Comparison of ENCODE assay signal across 34 cellular contexts in the genomic region with DNA sequence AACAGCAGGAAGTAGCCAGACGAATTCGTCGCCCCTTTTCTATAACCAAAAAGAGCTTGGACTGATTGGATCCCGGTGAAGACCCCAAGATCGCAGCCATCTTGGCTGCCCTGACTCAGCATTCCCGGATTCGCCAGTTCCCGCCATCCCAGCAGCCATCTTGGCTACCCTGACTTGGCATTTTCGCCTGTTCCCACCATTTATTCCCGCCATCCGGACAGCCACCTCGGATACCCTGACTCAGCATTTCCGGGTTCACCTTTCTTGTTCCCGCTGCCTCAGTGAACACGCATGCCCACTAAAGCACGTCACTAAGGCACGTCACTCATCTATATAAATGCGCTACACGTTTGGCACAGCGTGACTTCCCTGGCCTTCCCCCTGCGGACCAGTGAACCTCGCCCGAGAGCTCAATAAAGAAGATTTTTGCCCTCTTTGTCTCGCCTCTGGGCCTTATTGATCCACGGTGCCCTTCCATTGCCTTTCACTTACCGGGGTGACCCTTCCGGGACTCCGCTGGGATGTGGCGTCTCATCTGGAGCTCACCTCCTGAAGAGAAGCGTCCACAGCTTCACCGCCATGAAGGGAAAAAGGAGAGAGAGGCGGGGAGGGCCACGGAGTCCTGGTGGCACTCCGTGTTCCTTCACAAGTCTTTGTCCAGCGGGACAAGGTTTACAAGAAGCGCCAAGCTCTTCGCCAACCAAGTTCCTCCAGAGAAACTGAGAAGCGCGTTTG. TPM values are rescaled to one million over a fixed set of nuclear protein-coding genes. Genes with fewer than 3 reads are reported as not detected.
DNase-seq lines count a peak whose midpoint lies in the region; ATAC-seq and TF ChIP-seq lines count a peak whose summit lies in the region.
"Had no signal": no experiment of that assay in that cellular context is flagged by ENCODE, and none has a peak within 500 bp of the region (broad histone marks: within the 10 kb centered on the region; RNA-seq: fewer than 3 reads in every experiment).

No MANE protein-coding gene starts in this region.

- peak overlapping the region; percentile 14 for H3K4me3 Mint-ChIP-seq in activated T-cell treated with anti-CD3 and anti-CD28 coated beads, Interleukin-2, amount 50 U/mL, for 4 hours
- no peak overlapping the region for H3K4me3 Mint-ChIP-seq in osteocyte (ENCODE audit: unreplicated experiment)
- H3K4me3 Mint-ChIP-seq: activated naive CD8-positive, alpha-beta T cell treated with anti-CD3 and anti-CD28 coated beads, Interleukin-2, amount 10 ng/mL, durations not matched to agents 7 days and 5 days; CD4-positive, alpha-beta T cell; endodermal cell; stimulated activated naive CD8-positive, alpha-beta T cell treated with anti-CD3 and anti-CD28 coated beads, Interleukin-15, amount 100 ng/mL, for 72 hours had no signal

- peaks cover 9% of the 10 kb centered on the region for H3K27me3 Mint-ChIP-seq in activated T-cell treated with anti-CD3 and anti-CD28 coated beads, Interleukin-2, amount 50 U/mL, for 4 hours (ENCODE audit: low read depth)
- no peaks in the 10 kb centered on the region for H3K27me3 Mint-ChIP-seq in osteocyte (ENCODE audit: unreplicated experiment)

- no peaks in the 10 kb centered on the region for H3K36me3 Mint-ChIP-seq in activated T-cell treated with anti-CD3 and anti-CD28 coated beads, Interleukin-2, amount 50 U/mL, for 4 hours (ENCODE audit: insufficient read depth)
- no peaks in the 10 kb centered on the region for H3K36me3 Mint-ChIP-seq in osteocyte (ENCODE audit: unreplicated experiment)
- H3K36me3 Mint-ChIP-seq: activated naive CD8-positive, alpha-beta T cell treated with anti-CD3 and anti-CD28 coated beads, Interleukin-2, amount 10 ng/mL, durations not matched to agents 7 days and 5 days; T-cell had no signal

- no peak overlapping the region for H3K27ac ChIP-seq in RWPE1
- H3K27ac ChIP-seq: heart left ventricle, sigmoid colon, WERI-Rb-1 had no signal

- POLR2A ChIA-PET in RWPE1 (lab: Yijun Ruan, JAX; ENCODE audit: low non-redundant PET): no interaction called here

- H3K27ac Mint-ChIP-seq in osteocyte (ENCODE audit: unreplicated experiment): no peak overlapping the region
- H3K27ac Mint-ChIP-seq: activated naive CD8-positive, alpha-beta T cell treated with anti-CD3 and anti-CD28 coated beads, Interleukin-2, amount 10 ng/mL, durations not matched to agents 7 days and 5 days; CD4-positive, alpha-beta T cell; endodermal cell; T-cell had no signal

- CTCF ChIA-PET in RWPE1 (lab: Yijun Ruan, JAX): no interaction called here

- peaks cover 3% of the 10 kb centered on the region for H3K9me3 Mint-ChIP-seq in activated T-cell treated with anti-CD3 and anti-CD28 coated beads, Interleukin-2, amount 50 U/mL, for 4 hours
- H3K9me3 Mint-ChIP-seq in osteocyte (ENCODE audit: unreplicated experiment): peaks cover 41% of the 10 kb centered on the region
- H3K9me3 Mint-ChIP-seq: CD4-positive, alpha-beta T cell had no signal

- DNase-seq in activated T-cell treated with anti-CD3 and anti-CD28 coated beads, Interleukin-2, amount 50 U/mL, for 4 hours: no peak
- DNase-seq in activated T-cell treated with anti-CD3 and anti-CD28 coated beads for 4 hours (no peak), HuH-7.5 (ENCODE audit: low spot score) (peak; percentile 16), NCI-H510A treated with DMSO at 0.1 percent for 48 hours (lab: John Stamatoyannopoulos, UW) (peak; percentile 68), osteocyte (ENCODE audit: extremely low spot score, unreplicated experiment) (peak; percentile 63), RWPE1 (ENCODE audit: low spot score) (no peak), HuH-7 (ENCODE audit: low spot score) (no peak), midbrain (lab: John Stamatoyannopoulos, UW) (no peak)
- DNase-seq: activated CD4-positive, alpha-beta T cell treated with anti-CD3 and anti-CD28 coated beads for 48 hours; activated gamma-delta T cell; activated naive CD8-positive, alpha-beta T cell treated with anti-CD3 and anti-CD28 coated beads, Interleukin-2, amount 10 ng/mL, durations not matched to agents 7 days and 5 days; AML-193; caudate nucleus; CD4-positive, alpha-beta T cell; dermis blood vessel endothelial cell; EL; endodermal cell; NCI-H2029 treated with DMSO at 0.1 percent for 48 hours; OCI-M1; sigmoid colon; stimulated activated CD4-positive, alpha-beta T cell treated with anti-CD3 and anti-CD28 coated beads, Interleukin-12 subunit alpha, Interleukin-12 subunit beta, amount 100 ng/mL, for 4 hours; stimulated activated CD4-positive, alpha-beta T cell treated with anti-CD3 and anti-CD28 coated beads, Interleukin-2, amount 100 ng/mL, for 48 hours; stimulated activated naive CD8-positive, alpha-beta T cell treated with anti-CD3 and anti-CD28 coated beads, Interleukin-15, amount 100 ng/mL, for 72 hours; T-cell; WERI-Rb-1 had no signal

- no peak for ATAC-seq in activated T-cell treated with anti-CD3 and anti-CD28 coated beads, Interleukin-2, amount 50 U/mL, for 4 hours
- ATAC-seq: esophagus mucosa; HCT116; heart left ventricle; left ventricle myocardium superior; stimulated activated naive CD8-positive, alpha-beta T cell treated with anti-CD3 and anti-CD28 coated beads, Interleukin-15, amount 100 ng/mL, for 72 hours; T-cell had no signal

- no peak for TF ChIP-seq CTCF in osteocyte (IDR thresholded peaks at IDR 0.05)
- no peak for TF ChIP-seq CTCF in RWPE1 (conservative IDR thresholded peaks at IDR 0.05; ENCODE audit: low read depth)

- no peaks in the 10 kb centered on the region for H3K4me1 Mint-ChIP-seq in activated T-cell treated with anti-CD3 and anti-CD28 coated beads, Interleukin-2, amount 50 U/mL, for 4 hours (ENCODE audit: low read depth)
- no peaks in the 10 kb centered on the region for H3K4me1 Mint-ChIP-seq in osteocyte (ENCODE audit: unreplicated experiment)
- H3K4me1 Mint-ChIP-seq: activated naive CD8-positive, alpha-beta T cell treated with anti-CD3 and anti-CD28 coated beads, Interleukin-2, amount 10 ng/mL, durations not matched to agents 7 days and 5 days; endodermal cell; stimulated activated naive CD8-positive, alpha-beta T cell treated with anti-CD3 and anti-CD28 coated beads, Interleukin-15, amount 100 ng/mL, for 72 hours; T-cell had no signal

RNA-seq across cellular contexts. Expression of a gene that starts 4.0 kb away (rescaled TPM):
- total RNA-seq in activated T-cell treated with anti-CD3 and anti-CD28 coated beads, Interleukin-2, amount 50 U/mL, for 4 hours: not detected
- total RNA-seq in osteocyte: not detected in 2 replicates
- total RNA-seq: A673; activated naive CD8-positive, alpha-beta T cell treated with anti-CD3 and anti-CD28 coated beads, Interleukin-2, amount 10 ng/mL, durations not matched to agents 7 days and 5 days; CD4-positive, alpha-beta T cell; dermis blood vessel endothelial cell; endodermal cell; esophagus mucosa; fibroblast of villous mesenchyme; heart left ventricle; left ventricle myocardium superior; mesenteric fat pad; myocyte; posterior vena cava; sigmoid colon; T-cell had no signal

RNA-seq across cellular contexts. Expression of a gene that starts 30.3 kb away (rescaled TPM):
- total RNA-seq in activated T-cell treated with anti-CD3 and anti-CD28 coated beads, Interleukin-2, amount 50 U/mL, for 4 hours: not detected
- not detected in 2 replicates for total RNA-seq in osteocyte
- total RNA-seq: A673; activated naive CD8-positive, alpha-beta T cell treated with anti-CD3 and anti-CD28 coated beads, Interleukin-2, amount 10 ng/mL, durations not matched to agents 7 days and 5 days; CD4-positive, alpha-beta T cell; dermis blood vessel endothelial cell; endodermal cell; esophagus mucosa; fibroblast of villous mesenchyme; heart left ventricle; left ventricle myocardium superior; mesenteric fat pad; myocyte; posterior vena cava; sigmoid colon; T-cell had no signal

RNA-seq across cellular contexts. Expression of a gene that starts 45.0 kb away (rescaled TPM):
- not detected for total RNA-seq in activated T-cell treated with anti-CD3 and anti-CD28 coated beads, Interleukin-2, amount 50 U/mL, for 4 hours
- total RNA-seq in osteocyte: not detected in 2 replicates
- total RNA-seq: A673; activated naive CD8-positive, alpha-beta T cell treated with anti-CD3 and anti-CD28 coated beads, Interleukin-2, amount 10 ng/mL, durations not matched to agents 7 days and 5 days; CD4-positive, alpha-beta T cell; dermis blood vessel endothelial cell; endodermal cell; esophagus mucosa; fibroblast of villous mesenchyme; heart left ventricle; left ventricle myocardium superior; mesenteric fat pad; myocyte; posterior vena cava; sigmoid colon; T-cell had no signal

RNA-seq across cellular contexts. Expression of a gene that starts 48.8 kb away (rescaled TPM):
- not detected for total RNA-seq in activated T-cell treated with anti-CD3 and anti-CD28 coated beads, Interleukin-2, amount 50 U/mL, for 4 hours
- total RNA-seq in osteocyte: not detected in 2 replicates
- total RNA-seq: A673; activated naive CD8-positive, alpha-beta T cell treated with anti-CD3 and anti-CD28 coated beads, Interleukin-2, amount 10 ng/mL, durations not matched to agents 7 days and 5 days; CD4-positive, alpha-beta T cell; dermis blood vessel endothelial cell; esophagus mucosa; fibroblast of villous mesenchyme; heart left ventricle; left ventricle myocardium superior; mesenteric fat pad; myocyte; posterior vena cava; sigmoid colon had no signal

RNA-seq across cellular contexts. Expression of a gene that starts 57.6 kb away (rescaled TPM):
- total RNA-seq in activated T-cell treated with anti-CD3 and anti-CD28 coated beads, Interleukin-2, amount 50 U/mL, for 4 hours: not detected
- total RNA-seq in osteocyte: not detected in 2 replicates
- total RNA-seq: A673; activated naive CD8-positive, alpha-beta T cell treated with anti-CD3 and anti-CD28 coated beads, Interleukin-2, amount 10 ng/mL, durations not matched to agents 7 days and 5 days; CD4-positive, alpha-beta T cell; dermis blood vessel endothelial cell; endodermal cell; esophagus mucosa; fibroblast of villous mesenchyme; heart left ventricle; left ventricle myocardium superior; mesenteric fat pad; myocyte; posterior vena cava; sigmoid colon; T-cell had no signal

Comparison
In these comparisons a context has a peak if more than half of its experiments do, and no peak if none do; other contexts are left out.
1. DNase-seq: peak in HuH-7.5 (single experiment), NCI-H510A treated with DMSO at 0.1 percent for 48 hours (single experiment) and osteocyte (single experiment); none in activated T-cell treated with anti-CD3 and anti-CD28 coated beads, Interleukin-2, amount 50 U/mL, for 4 hours (single experiment), activated T-cell treated with anti-CD3 and anti-CD28 coated beads for 4 hours (single experiment), RWPE1 (single experiment), HuH-7 (single experiment) and midbrain (single experiment).